In the genomic region with DNA sequence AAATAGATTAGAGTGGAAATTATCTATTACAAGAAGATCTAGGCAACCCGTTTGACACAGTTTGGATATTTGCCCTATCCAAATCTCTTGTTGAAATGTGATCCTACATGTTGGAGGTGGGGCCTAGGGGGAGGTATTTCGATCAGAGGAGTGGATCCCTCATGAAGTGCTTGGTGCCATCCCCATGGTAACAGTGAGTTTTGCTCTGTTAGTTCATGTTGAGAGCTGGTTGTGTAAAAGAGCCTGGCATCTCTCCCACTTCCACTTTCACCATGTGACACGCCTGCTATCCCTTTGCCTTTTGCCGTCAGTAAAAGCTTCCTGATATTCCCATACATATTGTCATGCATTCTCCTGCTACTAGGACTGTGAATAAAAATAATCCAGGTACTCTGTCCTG, we compare ENCODE assay signal across 19 cellular contexts.
DNase-seq lines count a peak whose midpoint lies in the region; ATAC-seq and TF ChIP-seq lines count a peak whose summit lies in the region.
"Had no signal": no experiment of that assay in that cellular context is flagged by ENCODE, and none has a peak within 500 bp of the region (broad histone marks: within the 10 kb centered on the region; RNA-seq: fewer than 3 reads in every experiment).

No MANE protein-coding gene starts in this region.

- no peak overlapping the region for H2BK5ac ChIP-seq in mesendoderm (ENCODE audit: low read length)

- no CpG with 5 or more reads among the region's 4 CpGs for WGBS in mesendoderm (ENCODE audit: extremely low coverage, insufficient coverage, low lambda C conversion rate)

- ATAC-seq in RWPE2 (ENCODE audit: low read depth) (peak; percentile 25; the same call in 1 of the 3 replicates), GM18520 (IDR thresholded peaks at IDR 0.05; ENCODE audit: unreplicated experiment) (no peak), GM18873 (IDR thresholded peaks at IDR 0.05; ENCODE audit: low FRiP score, unreplicated experiment) (no peak)
- ATAC-seq: heart right ventricle had no signal

- no peak overlapping the region for H4K8ac ChIP-seq in mesendoderm (ENCODE audit: low read depth, low read length)

- H3K27ac ChIP-seq in RWPE2 (ENCODE audit: poor library complexity, severe bottlenecking) (no peak overlapping the region), mesendoderm (ENCODE audit: low read depth, low read length) (no peak overlapping the region)
- H3K27ac ChIP-seq: ascending aorta, BLaER1, GM23248, heart right ventricle, spleen, suprapubic skin had no signal

- no peak overlapping the region for H2BK15ac ChIP-seq in mesendoderm (replicated peaks; ENCODE audit: low read depth)

- H3K4me2 ChIP-seq in mesendoderm (ENCODE audit: low read length) = no peak overlapping the region
- H3K4me2 ChIP-seq: BLaER1 had no signal

- H3K27me3 ChIP-seq in RWPE2 (ENCODE audit: insufficient read depth, poor library complexity, severe bottlenecking) (no peaks in the 10 kb centered on the region), mesendoderm (ENCODE audit: insufficient read depth, low read length, poor library complexity) (no peaks in the 10 kb centered on the region)
- H3K27me3 ChIP-seq: ascending aorta, BLaER1, heart right ventricle, spleen, suprapubic skin had no signal

- DNase-seq in DMS53 (lab: John Stamatoyannopoulos, UW) = peak; percentile 10
- no peak for DNase-seq in DMS53 treated with DMSO at 0.1 percent for 48 hours (lab: John Stamatoyannopoulos, UW; ENCODE audit: unreplicated experiment)
- DNase-seq in NCI-H1105 (lab: John Stamatoyannopoulos, UW) = peak; percentile 38
- DNase-seq in RWPE2 (ENCODE audit: low spot score) = no peak
- peak; percentile 65 for DNase-seq in mesendoderm
- DNase-seq in endothelial cell (ENCODE audit: low spot score) = no peak
- DNase-seq: 8988T; activated naive CD4-positive, alpha-beta T cell treated with Interleukin-2 at 50 U/mL for 16 hours; GM23248; islet precursor cell; spleen; stimulated activated CD8-positive, alpha-beta memory T cell treated with anti-CD3 and anti-CD28 coated beads, Interleukin-4, amount 100 ng/mL, for 48 hours had no signal

- H3K36me3 ChIP-seq in RWPE2 (ENCODE audit: low read depth) = no peaks in the 10 kb centered on the region
- no peaks in the 10 kb centered on the region for H3K36me3 ChIP-seq in mesendoderm (ENCODE audit: control insufficient read depth, insufficient read depth, low read length)
- H3K36me3 ChIP-seq: ascending aorta, BLaER1, heart right ventricle, spleen, suprapubic skin had no signal

- H3K9me3 ChIP-seq in RWPE2 (ENCODE audit: severe bottlenecking) = no peaks in the 10 kb centered on the region
- H3K9me3 ChIP-seq: ascending aorta, BLaER1, heart right ventricle, spleen, suprapubic skin had no signal

- H3K56ac ChIP-seq in mesendoderm (ENCODE audit: low read length) = no peak overlapping the region

- peaks cover 3% of the 10 kb centered on the region for H3K4me1 ChIP-seq in RWPE2 (ENCODE audit: insufficient read depth, poor library complexity, severe bottlenecking)
- H3K4me1 ChIP-seq in mesendoderm (ENCODE audit: control insufficient read depth, low read depth, low read length) = no peaks in the 10 kb centered on the region
- H3K4me1 ChIP-seq: ascending aorta, BLaER1, suprapubic skin had no signal

- no peaks in the 10 kb centered on the region for H3K4me1 Mint-ChIP-seq in endothelial cell (ENCODE audit: unreplicated experiment)

- H2BK120ac ChIP-seq in mesendoderm (ENCODE audit: low read depth, low read length) = no peak overlapping the region

- no peaks in the 10 kb centered on the region for H3K79me1 ChIP-seq in mesendoderm (ENCODE audit: low read length)

- H3K79me2 ChIP-seq in mesendoderm (ENCODE audit: control insufficient read depth, insufficient read depth, low read length) = no peaks in the 10 kb centered on the region

- H4K5ac ChIP-seq in mesendoderm (ENCODE audit: low read length) = no peak overlapping the region

- no peak overlapping the region for H2AK5ac ChIP-seq in mesendoderm (ENCODE audit: low read length)

- H3K36me3 Mint-ChIP-seq in endothelial cell (ENCODE audit: low read depth, unreplicated experiment) = no peaks in the 10 kb centered on the region

- H3K9me3 Mint-ChIP-seq in endothelial cell (ENCODE audit: unreplicated experiment) = no peaks in the 10 kb centered on the region
- H3K9me3 Mint-ChIP-seq: nephron had no signal

- peaks cover 1% of the 10 kb centered on the region for H3K27me3 Mint-ChIP-seq in endothelial cell (ENCODE audit: unreplicated experiment)

- no peak overlapping the region for H3K4ac ChIP-seq in mesendoderm (ENCODE audit: low read depth, low read length)

- no peak overlapping the region for H3K23ac ChIP-seq in mesendoderm (ENCODE audit: low read length)

- H3K27ac Mint-ChIP-seq in endothelial cell (ENCODE audit: unreplicated experiment) = no peak overlapping the region

- H3K4me3 Mint-ChIP-seq in endothelial cell (ENCODE audit: unreplicated experiment) = no peak overlapping the region
- H3K4me3 Mint-ChIP-seq: nephron had no signal

- H3K4me3 ChIP-seq in RWPE2 (ENCODE audit: severe bottlenecking) = no peak overlapping the region
- H3K4me3 ChIP-seq in mesendoderm (ENCODE audit: low read length) = no peak overlapping the region
- H3K4me3 ChIP-seq: ascending aorta, BLaER1, GM23248, heart right ventricle, spleen, suprapubic skin had no signal

- H3K18ac ChIP-seq in mesendoderm (ENCODE audit: low read length) = no peak overlapping the region

- no peak overlapping the region for H3K9ac ChIP-seq in mesendoderm (ENCODE audit: low read length)
- H3K9ac ChIP-seq: BLaER1, GM23248 had no signal

- TF ChIP-seq CTCF in RWPE2 (IDR thresholded peaks at IDR 0.05; ENCODE audit: poor library complexity, severe bottlenecking) = no peak
- no peak for TF ChIP-seq CTCF in endothelial cell (IDR thresholded peaks at IDR 0.05; ENCODE audit: unreplicated experiment)

Comparison
In these comparisons a context has a peak if more than half of its experiments do, and no peak if none do; other contexts are left out.
1. DNase-seq: peak in DMS53 (single experiment), NCI-H1105 (single experiment) and mesendoderm (single experiment); none in DMS53 treated with DMSO at 0.1 percent for 48 hours (single experiment), RWPE2 (single experiment) and endothelial cell (single experiment).